Comparison of ENCODE assay signal across 25 cellular contexts in the genomic region with DNA sequence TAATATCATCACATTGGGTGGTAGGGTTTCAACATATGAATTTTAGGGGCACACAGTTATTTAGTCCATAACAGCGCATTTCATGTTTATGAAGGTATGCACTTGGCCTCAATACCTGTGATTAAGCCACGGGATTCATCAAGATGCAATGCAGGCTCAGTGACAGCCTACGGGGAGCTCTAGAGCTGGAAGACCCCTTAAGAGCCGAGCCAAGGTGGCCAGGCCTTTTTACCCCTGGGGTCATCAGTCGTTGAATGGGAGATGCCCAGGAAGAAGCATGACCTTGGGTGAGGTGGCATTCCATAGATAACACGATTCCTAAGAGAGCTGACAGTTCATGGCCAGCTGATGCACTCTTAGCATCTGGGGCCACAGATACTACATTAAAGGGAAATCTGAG.
"Had no signal": no experiment of that assay in that cellular context is flagged by ENCODE, and none has a peak within 500 bp of the region (broad histone marks: within the 10 kb centered on the region; RNA-seq: fewer than 3 reads in every experiment).

No MANE protein-coding gene starts in this region.

- H3K36me3 Mint-ChIP-seq: immature natural killer cell, memory B cell, naive B cell had no signal

- H3K36me3 ChIP-seq: gastroesophageal sphincter, heart left ventricle, left ventricle myocardium inferior, lower lobe of right lung had no signal

- H3K27ac ChIP-seq: coronary artery, dorsolateral prefrontal cortex, epithelial cell of prostate, foreskin keratinocyte, gastroesophageal sphincter, heart left ventricle, hepatocyte, left ventricle myocardium inferior, lower lobe of right lung had no signal

- H3K4me1 Mint-ChIP-seq: endodermal cell, immature natural killer cell, memory B cell, naive B cell had no signal

- H3K4me3 ChIP-seq: coronary artery, dorsolateral prefrontal cortex, gastroesophageal sphincter, heart left ventricle, hepatocyte, left ventricle myocardium inferior, lower lobe of right lung had no signal

- DNase-seq: dermis blood vessel endothelial cell; dorsolateral prefrontal cortex; effector CD8-positive, alpha-beta T cell; effector memory CD8-positive, alpha-beta T cell; endodermal cell; erythroblast; foreskin keratinocyte; heart left ventricle; hypothalamus; immature natural killer cell; islet precursor cell; kidney; kidney glomerular epithelial cell; left colon; left ventricle myocardium inferior; lower lobe of right lung; mammary epithelial cell; mesendoderm; midbrain; naive B cell had no signal

- H3K4me1 ChIP-seq: foreskin keratinocyte, gastroesophageal sphincter, lower lobe of right lung had no signal

- H3K4me3 Mint-ChIP-seq: effector memory CD8-positive, alpha-beta T cell; endodermal cell; immature natural killer cell; memory B cell; naive B cell had no signal

- H3K27me3 Mint-ChIP-seq: memory B cell, naive B cell had no signal

- H3K27me3 ChIP-seq: foreskin keratinocyte, gastroesophageal sphincter, heart left ventricle, hepatocyte had no signal

- H3K27ac Mint-ChIP-seq: effector memory CD8-positive, alpha-beta T cell; endodermal cell; immature natural killer cell; memory B cell; naive B cell had no signal
